11 cellular contexts compared by ENCODE assay signal in the genomic region with DNA sequence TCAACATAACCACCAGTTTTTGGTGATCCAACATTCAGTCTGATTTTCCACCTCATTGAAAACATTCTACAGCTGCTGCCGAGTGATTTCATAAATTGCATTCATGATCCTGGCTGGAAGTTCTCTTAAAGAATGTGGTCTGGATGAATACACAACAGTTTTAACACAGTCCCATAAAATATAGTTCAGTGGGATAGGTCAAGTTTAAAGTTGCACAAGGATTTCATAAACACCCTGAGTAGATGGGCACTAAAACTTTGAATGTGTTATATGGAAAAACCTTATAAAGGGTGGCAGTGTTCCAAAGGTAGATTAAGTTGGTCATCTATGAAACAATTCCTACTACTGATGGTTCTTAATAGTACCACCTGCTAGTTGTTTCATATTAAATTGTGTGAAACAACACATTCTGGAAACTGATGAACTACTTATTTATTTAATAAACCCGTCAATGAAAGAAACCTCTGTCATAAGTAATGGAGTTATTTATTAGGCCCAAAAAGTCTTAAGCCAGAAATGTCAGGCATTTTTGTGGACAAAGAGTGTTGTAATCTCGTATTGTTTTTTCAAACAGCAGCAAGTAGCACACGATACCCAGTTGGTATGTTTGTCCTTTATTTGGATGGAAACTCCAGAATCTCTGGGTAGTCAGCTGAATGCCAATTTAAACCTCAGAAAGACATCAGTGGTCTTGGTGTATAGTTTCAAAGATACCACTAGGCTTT. TPM values are rescaled to one million over a fixed set of nuclear protein-coding genes. Genes with fewer than 3 reads are reported as not detected.
DNase-seq lines count a peak whose midpoint lies in the region; ATAC-seq lines count a peak whose summit lies in the region.
"Had no signal": no experiment of that assay in that cellular context is flagged by ENCODE, and none has a peak within 500 bp of the region (broad histone marks: within the 10 kb centered on the region; RNA-seq: fewer than 3 reads in every experiment).

No MANE protein-coding gene starts in this region.

- H3K36me3 ChIP-seq in skeletal muscle satellite cell (ENCODE audit: insufficient read depth, low read length): no peaks in the 10 kb centered on the region

- peaks cover 30% of the 10 kb centered on the region for H3K4me1 ChIP-seq in skeletal muscle satellite cell (ENCODE audit: control insufficient read depth, insufficient read depth, low read length)

- peak overlapping the region; percentile 35 for H3K4me2 ChIP-seq in skeletal muscle satellite cell (ENCODE audit: low read length)

- H3K4me3 ChIP-seq in skeletal muscle satellite cell (ENCODE audit: low read length): no peak overlapping the region

- DNase-seq in GM03348 (ENCODE audit: low spot score) (peak; percentile 60), RPMI7951 (ENCODE audit: low read depth) (peak; percentile 21), fibroblast of peridontal ligament (ENCODE audit: extremely low read depth) (peak; percentile 84)
- DNase-seq: activated T-cell treated with anti-CD3 and anti-CD28 coated beads, Interleukin-2, amount 50 U/mL, for 1 hour; GOT3; NCI-H2227 treated with DMSO at 0.1 percent for 48 hours; stimulated activated CD4-positive, alpha-beta T cell treated with anti-CD3 and anti-CD28 coated beads, Interleukin-2, amount 100 ng/mL, for 24 hours had no signal

- ATAC-seq in GM18498 (IDR thresholded peaks at IDR 0.05; ENCODE audit: unreplicated experiment) (no peak), GM18517 (IDR thresholded peaks at IDR 0.05; ENCODE audit: unreplicated experiment) (no peak), GM18909 (IDR thresholded peaks at IDR 0.05; ENCODE audit: poor library complexity, unreplicated experiment) (no peak)

- H3K27me3 ChIP-seq in skeletal muscle satellite cell (ENCODE audit: control insufficient read depth, insufficient read depth, low read length): no peaks in the 10 kb centered on the region

- H3K9me3 ChIP-seq in skeletal muscle satellite cell (replicated peaks; ENCODE audit: low read length): no peaks in the 10 kb centered on the region

- peak overlapping the region; percentile 37 for H3K9ac ChIP-seq in skeletal muscle satellite cell (ENCODE audit: low read depth, low read length)

RNA-seq across cellular contexts. Expression of a gene that starts 14.3 kb away (rescaled TPM):
- 167 and 175 TPM in 2 replicates for total RNA-seq in RPMI7951 (2014; rRNA removed; shearing (Covaris generic))
- 33.6 and 52.7 TPM in 2 replicates for total RNA-seq in skeletal muscle satellite cell (2012; rRNA removed)

Comparison
In these comparisons a context has a peak if more than half of its experiments do, and no peak if none do; other contexts are left out.
1. DNase-seq: peak in every context shown above with its lines; median percentile 84 in fibroblast of peridontal ligament; 60 in GM03348; 21 in RPMI7951.